27 cellular contexts compared by ENCODE assay signal in the genomic region with DNA sequence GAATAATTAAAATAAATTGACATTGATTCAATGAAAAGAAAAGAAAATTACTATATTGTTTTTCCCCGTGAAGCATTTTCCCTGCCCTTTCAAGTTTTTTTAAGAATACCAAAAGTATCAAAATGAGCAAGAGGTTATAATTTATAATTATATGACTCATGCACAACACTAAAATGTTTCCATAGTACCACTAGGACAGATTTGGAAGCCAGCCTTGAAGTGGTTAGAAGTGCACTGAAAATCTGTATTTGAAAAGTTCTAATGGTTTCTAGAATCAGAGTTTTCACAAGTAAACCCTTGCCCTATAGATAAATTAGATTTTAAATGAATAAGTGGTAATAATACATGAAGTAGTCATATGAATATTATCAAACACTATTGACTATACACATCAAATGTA.
"Had no signal": no experiment of that assay in that cellular context is flagged by ENCODE, and none has a peak within 500 bp of the region (broad histone marks: within the 10 kb centered on the region; RNA-seq: fewer than 3 reads in every experiment).

No MANE protein-coding gene starts in this region.

- ATAC-seq: left colon; left lung; lower lobe of right lung; naive thymus-derived CD4-positive, alpha-beta T cell; natural killer cell treated with Interleukin-12 subunit alpha and Interleukin-12 subunit beta and Interleukin-15 and Interleukin-18, amount 100 ng/mL, for 72 hours; right cardiac atrium; sciatic nerve had no signal

- H3K4me1 ChIP-seq: lower lobe of right lung, prostate gland, testis, thyroid gland, transverse colon, upper lobe of left lung, vagina had no signal

- H3K36me3 Mint-ChIP-seq: mesothelial cell of epicardium; natural killer cell treated with Interleukin-12 subunit alpha and Interleukin-12 subunit beta and Interleukin-15 and Interleukin-18, amount 100 ng/mL, for 72 hours had no signal

- H3K36me3 ChIP-seq: left lung, lower lobe of right lung, ovary, prostate gland, thyroid gland, transverse colon, upper lobe of left lung, vagina had no signal

- H3K9me3 ChIP-seq: left lung, lower lobe of right lung, ovary, prostate gland, testis, thyroid gland, transverse colon, upper lobe of left lung, vagina had no signal

- H3K4me1 Mint-ChIP-seq: mesothelial cell of epicardium; naive thymus-derived CD4-positive, alpha-beta T cell; stimulated activated naive B cell treated with anti-CD40 and anti-IgM and Interleukin-4, amounts not matched to agents 10 μg/mL and 1 μg/mL and 100 μg/mL, for 72 hours had no signal

- H3K27me3 ChIP-seq: left lung, ovary, testis, thyroid gland, transverse colon, upper lobe of left lung, vagina had no signal

- H3K27ac ChIP-seq: left lung, lower lobe of right lung, ovary, prostate gland, skin epidermis, testis, thyroid gland, transverse colon, upper lobe of left lung, vagina had no signal

- H3K27me3 Mint-ChIP-seq: stimulated activated naive CD8-positive, alpha-beta T cell treated with anti-CD3 and anti-CD28 coated beads, Interleukin-15, Interleukin-2, amounts not matched to agents 100 ng/mL and 50 ng/mL, for 24 hours had no signal

- DNase-seq: hypothalamus; immature natural killer cell; kidney; left colon; left lung; lower lobe of right lung; mesendoderm; naive thymus-derived CD4-positive, alpha-beta T cell; ovary; retina; right cardiac atrium; stimulated activated CD4-positive, alpha-beta T cell treated with anti-CD3 and anti-CD28 coated beads, Interleukin-12 subunit alpha, Interleukin-12 subunit beta, amount 100 ng/mL, for 4 hours; stimulated activated CD4-positive, alpha-beta T cell treated with anti-CD3 and anti-CD28 coated beads, Interleukin-15, amount 100 ng/mL, for 24 hours; stimulated activated CD4-positive, alpha-beta T cell treated with anti-CD3 and anti-CD28 coated beads, Interleukin-2, amount 100 ng/mL, for 24 hours; stimulated activated CD4-positive, alpha-beta T cell treated with anti-CD3 and anti-CD28 coated beads, Interleukin-4, amount 100 ng/mL, for 1 hour; stimulated activated naive B cell treated with anti-CD40 and anti-IgM and Interleukin-4, amounts not matched to agents 10 μg/mL and 1 μg/mL and 100 μg/mL, for 72 hours; testis; thyroid gland; transverse colon; upper lobe of left lung had no signal

- H3K9me3 Mint-ChIP-seq: immature natural killer cell; natural killer cell treated with Interleukin-12 subunit alpha and Interleukin-12 subunit beta and Interleukin-15 and Interleukin-18, amount 100 ng/mL, for 72 hours had no signal

- H3K4me3 ChIP-seq: left lung, lower lobe of right lung, ovary, prostate gland, skin epidermis, testis, thyroid gland, transverse colon, upper lobe of left lung, vagina had no signal

- H3K27ac Mint-ChIP-seq: immature natural killer cell; mesothelial cell of epicardium; naive thymus-derived CD4-positive, alpha-beta T cell; natural killer cell treated with Interleukin-12 subunit alpha and Interleukin-12 subunit beta and Interleukin-15 and Interleukin-18, amount 100 ng/mL, for 72 hours; stimulated activated naive B cell treated with anti-CD40 and anti-IgM and Interleukin-4, amounts not matched to agents 10 μg/mL and 1 μg/mL and 100 μg/mL, for 72 hours; stimulated activated naive CD8-positive, alpha-beta T cell treated with anti-CD3 and anti-CD28 coated beads, Interleukin-15, Interleukin-2, amounts not matched to agents 100 ng/mL and 50 ng/mL, for 24 hours had no signal

- H3K4me3 Mint-ChIP-seq: immature natural killer cell; mesothelial cell of epicardium; naive thymus-derived CD4-positive, alpha-beta T cell; natural killer cell treated with Interleukin-12 subunit alpha and Interleukin-12 subunit beta and Interleukin-15 and Interleukin-18, amount 100 ng/mL, for 72 hours; stimulated activated naive B cell treated with anti-CD40 and anti-IgM and Interleukin-4, amounts not matched to agents 10 μg/mL and 1 μg/mL and 100 μg/mL, for 72 hours; stimulated activated naive CD8-positive, alpha-beta T cell treated with anti-CD3 and anti-CD28 coated beads, Interleukin-15, Interleukin-2, amounts not matched to agents 100 ng/mL and 50 ng/mL, for 24 hours had no signal
